Comparison of ENCODE assay signal across 1 cellular context in the genomic region with DNA sequence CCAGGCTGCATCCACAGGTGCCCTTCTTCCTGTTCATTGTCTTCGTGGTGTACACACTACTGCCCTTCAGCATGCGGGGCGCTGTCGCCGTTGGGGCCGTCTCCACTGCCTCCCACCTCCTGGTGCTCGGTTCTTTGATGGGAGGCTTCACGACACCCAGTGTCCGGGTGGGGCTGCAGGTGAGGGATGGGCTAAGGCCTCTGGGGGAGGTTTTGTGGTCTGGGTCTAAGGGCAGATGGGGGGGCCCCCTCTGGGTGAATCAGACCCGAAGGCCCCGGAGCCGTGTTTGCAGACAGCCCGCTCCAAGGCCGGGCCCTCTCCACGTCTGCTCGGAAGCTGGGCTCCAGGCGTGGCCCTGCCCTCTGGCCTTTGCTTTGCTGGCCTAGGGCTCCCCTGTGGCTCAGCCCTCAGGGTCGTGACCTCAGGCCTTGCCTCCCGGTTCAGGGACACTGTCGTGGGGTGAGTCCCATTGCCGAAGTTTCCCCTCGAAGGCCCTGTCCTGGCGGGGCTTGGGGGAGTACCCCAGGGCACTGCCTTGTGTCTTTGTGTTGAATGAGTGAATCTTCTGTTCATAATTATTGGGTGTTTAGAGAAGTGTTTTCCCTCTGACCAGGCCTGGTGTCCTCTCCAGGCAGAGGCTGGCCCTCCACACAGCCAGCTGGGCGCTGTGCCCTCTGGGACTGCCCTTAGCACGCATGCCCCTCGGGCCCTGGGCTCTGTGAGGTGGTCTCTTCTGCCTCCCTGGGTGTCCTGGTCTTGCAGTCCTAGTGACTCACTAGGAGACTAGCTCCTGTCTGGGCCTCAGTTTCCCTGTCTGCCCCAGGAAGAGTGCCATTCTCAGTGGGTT.
TF ChIP-seq lines count a peak whose summit lies in the region.

No MANE protein-coding gene starts in this region.

TF ChIP-seq in HepG2, 621 proteins besides CTCF, POLR2A, EP300 and RAD21 (continued from another document and continues in another):
- TF ChIP-seq, protein P1, sequence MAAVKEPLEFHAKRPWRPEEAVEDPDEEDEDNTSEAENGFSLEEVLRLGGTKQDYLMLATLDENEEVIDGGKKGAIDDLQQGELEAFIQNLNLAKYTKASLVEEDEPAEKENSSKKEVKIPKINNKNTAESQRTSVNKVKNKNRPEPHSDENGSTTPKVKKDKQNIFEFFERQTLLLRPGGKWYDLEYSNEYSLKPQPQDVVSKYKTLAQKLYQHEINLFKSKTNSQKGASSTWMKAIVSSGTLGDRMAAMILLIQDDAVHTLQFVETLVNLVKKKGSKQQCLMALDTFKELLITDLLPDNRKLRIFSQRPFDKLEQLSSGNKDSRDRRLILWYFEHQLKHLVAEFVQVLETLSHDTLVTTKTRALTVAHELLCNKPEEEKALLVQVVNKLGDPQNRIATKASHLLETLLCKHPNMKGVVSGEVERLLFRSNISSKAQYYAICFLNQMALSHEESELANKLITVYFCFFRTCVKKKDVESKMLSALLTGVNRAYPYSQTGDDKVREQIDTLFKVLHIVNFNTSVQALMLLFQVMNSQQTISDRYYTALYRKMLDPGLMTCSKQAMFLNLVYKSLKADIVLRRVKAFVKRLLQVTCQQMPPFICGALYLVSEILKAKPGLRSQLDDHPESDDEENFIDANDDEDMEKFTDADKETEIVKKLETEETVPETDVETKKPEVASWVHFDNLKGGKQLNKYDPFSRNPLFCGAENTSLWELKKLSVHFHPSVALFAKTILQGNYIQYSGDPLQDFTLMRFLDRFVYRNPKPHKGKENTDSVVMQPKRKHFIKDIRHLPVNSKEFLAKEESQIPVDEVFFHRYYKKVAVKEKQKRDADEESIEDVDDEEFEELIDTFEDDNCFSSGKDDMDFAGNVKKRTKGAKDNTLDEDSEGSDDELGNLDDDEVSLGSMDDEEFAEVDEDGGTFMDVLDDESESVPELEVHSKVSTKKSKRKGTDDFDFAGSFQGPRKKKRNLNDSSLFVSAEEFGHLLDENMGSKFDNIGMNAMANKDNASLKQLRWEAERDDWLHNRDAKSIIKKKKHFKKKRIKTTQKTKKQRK (IDR thresholded peaks at IDR 0.05; ENCODE audit: low read length), result no peak
- TF ChIP-seq, protein P2, sequence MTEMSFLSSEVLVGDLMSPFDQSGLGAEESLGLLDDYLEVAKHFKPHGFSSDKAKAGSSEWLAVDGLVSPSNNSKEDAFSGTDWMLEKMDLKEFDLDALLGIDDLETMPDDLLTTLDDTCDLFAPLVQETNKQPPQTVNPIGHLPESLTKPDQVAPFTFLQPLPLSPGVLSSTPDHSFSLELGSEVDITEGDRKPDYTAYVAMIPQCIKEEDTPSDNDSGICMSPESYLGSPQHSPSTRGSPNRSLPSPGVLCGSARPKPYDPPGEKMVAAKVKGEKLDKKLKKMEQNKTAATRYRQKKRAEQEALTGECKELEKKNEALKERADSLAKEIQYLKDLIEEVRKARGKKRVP (CRISPR knock-in tag; IDR thresholded peaks at IDR 0.05), result no peak
- TF ChIP-seq MEF2D (CRISPR knock-in tag; IDR thresholded peaks at IDR 0.05) (0 out of 2 replicates have a peak, but pooled peaks have one; percentile 48), ZNF598 (CRISPR knock-in tag; IDR thresholded peaks at IDR 0.05; ENCODE audit: borderline replicate concordance) (peak; percentile 77; the same call in 1 of the 2 replicates), SPEN (CRISPR knock-in tag; IDR thresholded peaks at IDR 0.05; ENCODE audit: low read depth) (peak; percentile 65; the same call in 1 of the 2 replicates), POGZ (CRISPR knock-in tag; IDR thresholded peaks at IDR 0.05) (peak; percentile 74), ZNF335 (CRISPR knock-in tag; IDR thresholded peaks at IDR 0.05) (no peak; the same call in 1 of the 2 replicates), NFE2L1 (CRISPR knock-in tag; IDR thresholded peaks at IDR 0.05; ENCODE audit: borderline replicate concordance) (no peak), EZH2 (conservative IDR thresholded peaks at IDR 0.05; ENCODE audit: low read depth, low read length) (no peak), SIN3A (IDR thresholded peaks at IDR 0.05; ENCODE audit: borderline replicate concordance, low read depth, low read length) (no peak), ZNF703 (CRISPR knock-in tag; IDR thresholded peaks at IDR 0.05; ENCODE audit: borderline replicate concordance) (0 out of 2 replicates have a peak, but pooled peaks have one; percentile 60), YEATS2 (CRISPR knock-in tag; IDR thresholded peaks at IDR 0.05; ENCODE audit: borderline replicate concordance) (peak; percentile 45; the same call in 1 of the 2 replicates), RXRB (CRISPR knock-in tag; IDR thresholded peaks at IDR 0.05; ENCODE audit: borderline replicate concordance) (peak; percentile 85), HNRNPH1 (optimal IDR thresholded peaks at IDR 0.05; ENCODE audit: low read depth, low read length) (no peak), RARA (CRISPR knock-in tag; IDR thresholded peaks at IDR 0.05) (peak; percentile 94), MIER3 (CRISPR knock-in tag; IDR thresholded peaks at IDR 0.05; ENCODE audit: borderline replicate concordance) (peak; percentile 64; the same call in 1 of the 2 replicates), ZNF331 (CRISPR knock-in tag; IDR thresholded peaks at IDR 0.05) (peak; percentile 93), HNRNPK (IDR thresholded peaks at IDR 0.05; ENCODE audit: low read depth, low read length, poor library complexity, severe bottlenecking) (no peak), PHF8 (CRISPR knock-in tag; IDR thresholded peaks at IDR 0.05) (peak; percentile 71), GABPA (IDR thresholded peaks at IDR 0.05; ENCODE audit: low read depth, low read length) (no peak), GABPA (CRISPR knock-in tag; IDR thresholded peaks at IDR 0.05; ENCODE audit: low read depth) (no peak), HNF4G (IDR thresholded peaks at IDR 0.05; ENCODE audit: borderline replicate concordance, low read depth, low read length) (peak; percentile 51; the same call in 1 of the 2 replicates), HNF4G (CRISPR knock-in tag; IDR thresholded peaks at IDR 0.05; ENCODE audit: borderline replicate concordance, low read depth) (peak; percentile 77; the same call in 1 of the 2 replicates), IRX3 (CRISPR knock-in tag; IDR thresholded peaks at IDR 0.05; ENCODE audit: borderline replicate concordance, low read depth) (peak; percentile 45; the same call in 1 of the 2 replicates), MAFK (conservative IDR thresholded peaks at IDR 0.05 in 1 of 2, IDR thresholded peaks at IDR 0.05 in 1 of 2; ENCODE audit: low read length in 2 of 2) (no peak), CC2D1A (CRISPR knock-in tag; IDR thresholded peaks at IDR 0.05) (no peak), MXD4 (CRISPR knock-in tag; IDR thresholded peaks at IDR 0.05) (0 out of 2 replicates have a peak, but pooled peaks have one; percentile 28), CBX5 (CRISPR knock-in tag; IDR thresholded peaks at IDR 0.05; ENCODE audit: borderline replicate concordance) (no peak; the same call in 1 of the 2 replicates), ZNF737 (CRISPR knock-in tag; IDR thresholded peaks at IDR 0.05; ENCODE audit: borderline replicate concordance) (no peak), PRPF4 (IDR thresholded peaks at IDR 0.05; ENCODE audit: low read depth, low read length, poor library complexity, severe bottlenecking) (no peak), ZSCAN30 (CRISPR knock-in tag; IDR thresholded peaks at IDR 0.05) (no peak; the same call in 1 of the 2 replicates)
- TF ChIP-seq, protein P3, sequence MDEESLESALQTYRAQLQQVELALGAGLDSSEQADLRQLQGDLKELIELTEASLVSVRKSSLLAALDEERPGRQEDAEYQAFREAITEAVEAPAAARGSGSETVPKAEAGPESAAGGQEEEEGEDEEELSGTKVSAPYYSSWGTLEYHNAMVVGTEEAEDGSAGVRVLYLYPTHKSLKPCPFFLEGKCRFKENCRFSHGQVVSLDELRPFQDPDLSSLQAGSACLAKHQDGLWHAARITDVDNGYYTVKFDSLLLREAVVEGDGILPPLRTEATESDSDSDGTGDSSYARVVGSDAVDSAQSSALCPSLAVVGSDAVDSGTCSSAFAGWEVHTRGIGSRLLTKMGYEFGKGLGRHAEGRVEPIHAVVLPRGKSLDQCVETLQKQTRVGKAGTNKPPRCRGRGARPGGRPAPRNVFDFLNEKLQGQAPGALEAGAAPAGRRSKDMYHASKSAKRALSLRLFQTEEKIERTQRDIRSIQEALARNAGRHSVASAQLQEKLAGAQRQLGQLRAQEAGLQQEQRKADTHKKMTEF (CRISPR knock-in tag; IDR thresholded peaks at IDR 0.05), result peak; percentile 79
- TF ChIP-seq, protein P4, sequence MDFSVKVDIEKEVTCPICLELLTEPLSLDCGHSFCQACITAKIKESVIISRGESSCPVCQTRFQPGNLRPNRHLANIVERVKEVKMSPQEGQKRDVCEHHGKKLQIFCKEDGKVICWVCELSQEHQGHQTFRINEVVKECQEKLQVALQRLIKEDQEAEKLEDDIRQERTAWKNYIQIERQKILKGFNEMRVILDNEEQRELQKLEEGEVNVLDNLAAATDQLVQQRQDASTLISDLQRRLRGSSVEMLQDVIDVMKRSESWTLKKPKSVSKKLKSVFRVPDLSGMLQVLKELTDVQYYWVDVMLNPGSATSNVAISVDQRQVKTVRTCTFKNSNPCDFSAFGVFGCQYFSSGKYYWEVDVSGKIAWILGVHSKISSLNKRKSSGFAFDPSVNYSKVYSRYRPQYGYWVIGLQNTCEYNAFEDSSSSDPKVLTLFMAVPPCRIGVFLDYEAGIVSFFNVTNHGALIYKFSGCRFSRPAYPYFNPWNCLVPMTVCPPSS (IDR thresholded peaks at IDR 0.05), result no peak
- TF ChIP-seq, protein P5, sequence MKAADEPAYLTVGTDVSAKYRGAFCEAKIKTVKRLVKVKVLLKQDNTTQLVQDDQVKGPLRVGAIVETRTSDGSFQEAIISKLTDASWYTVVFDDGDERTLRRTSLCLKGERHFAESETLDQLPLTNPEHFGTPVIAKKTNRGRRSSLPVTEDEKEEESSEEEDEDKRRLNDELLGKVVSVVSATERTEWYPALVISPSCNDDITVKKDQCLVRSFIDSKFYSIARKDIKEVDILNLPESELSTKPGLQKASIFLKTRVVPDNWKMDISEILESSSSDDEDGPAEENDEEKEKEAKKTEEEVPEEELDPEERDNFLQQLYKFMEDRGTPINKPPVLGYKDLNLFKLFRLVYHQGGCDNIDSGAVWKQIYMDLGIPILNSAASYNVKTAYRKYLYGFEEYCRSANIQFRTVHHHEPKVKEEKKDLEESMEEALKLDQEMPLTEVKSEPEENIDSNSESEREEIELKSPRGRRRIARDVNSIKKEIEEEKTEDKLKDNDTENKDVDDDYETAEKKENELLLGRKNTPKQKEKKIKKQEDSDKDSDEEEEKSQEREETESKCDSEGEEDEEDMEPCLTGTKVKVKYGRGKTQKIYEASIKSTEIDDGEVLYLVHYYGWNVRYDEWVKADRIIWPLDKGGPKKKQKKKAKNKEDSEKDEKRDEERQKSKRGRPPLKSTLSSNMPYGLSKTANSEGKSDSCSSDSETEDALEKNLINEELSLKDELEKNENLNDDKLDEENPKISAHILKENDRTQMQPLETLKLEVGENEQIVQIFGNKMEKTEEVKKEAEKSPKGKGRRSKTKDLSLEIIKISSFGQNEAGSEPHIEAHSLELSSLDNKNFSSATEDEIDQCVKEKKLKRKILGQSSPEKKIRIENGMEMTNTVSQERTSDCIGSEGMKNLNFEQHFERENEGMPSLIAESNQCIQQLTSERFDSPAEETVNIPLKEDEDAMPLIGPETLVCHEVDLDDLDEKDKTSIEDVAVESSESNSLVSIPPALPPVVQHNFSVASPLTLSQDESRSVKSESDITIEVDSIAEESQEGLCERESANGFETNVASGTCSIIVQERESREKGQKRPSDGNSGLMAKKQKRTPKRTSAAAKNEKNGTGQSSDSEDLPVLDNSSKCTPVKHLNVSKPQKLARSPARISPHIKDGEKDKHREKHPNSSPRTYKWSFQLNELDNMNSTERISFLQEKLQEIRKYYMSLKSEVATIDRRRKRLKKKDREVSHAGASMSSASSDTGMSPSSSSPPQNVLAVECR (CRISPR knock-in tag; IDR thresholded peaks at IDR 0.05; ENCODE audit: borderline replicate concordance), result peak; percentile 41; the same call in 1 of the 2 replicates
- TF ChIP-seq, protein P6, sequence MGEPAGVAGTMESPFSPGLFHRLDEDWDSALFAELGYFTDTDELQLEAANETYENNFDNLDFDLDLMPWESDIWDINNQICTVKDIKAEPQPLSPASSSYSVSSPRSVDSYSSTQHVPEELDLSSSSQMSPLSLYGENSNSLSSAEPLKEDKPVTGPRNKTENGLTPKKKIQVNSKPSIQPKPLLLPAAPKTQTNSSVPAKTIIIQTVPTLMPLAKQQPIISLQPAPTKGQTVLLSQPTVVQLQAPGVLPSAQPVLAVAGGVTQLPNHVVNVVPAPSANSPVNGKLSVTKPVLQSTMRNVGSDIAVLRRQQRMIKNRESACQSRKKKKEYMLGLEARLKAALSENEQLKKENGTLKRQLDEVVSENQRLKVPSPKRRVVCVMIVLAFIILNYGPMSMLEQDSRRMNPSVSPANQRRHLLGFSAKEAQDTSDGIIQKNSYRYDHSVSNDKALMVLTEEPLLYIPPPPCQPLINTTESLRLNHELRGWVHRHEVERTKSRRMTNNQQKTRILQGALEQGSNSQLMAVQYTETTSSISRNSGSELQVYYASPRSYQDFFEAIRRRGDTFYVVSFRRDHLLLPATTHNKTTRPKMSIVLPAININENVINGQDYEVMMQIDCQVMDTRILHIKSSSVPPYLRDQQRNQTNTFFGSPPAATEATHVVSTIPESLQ (CRISPR knock-in tag; conservative IDR thresholded peaks at IDR 0.05), result no peak
- TF ChIP-seq, protein P7, sequence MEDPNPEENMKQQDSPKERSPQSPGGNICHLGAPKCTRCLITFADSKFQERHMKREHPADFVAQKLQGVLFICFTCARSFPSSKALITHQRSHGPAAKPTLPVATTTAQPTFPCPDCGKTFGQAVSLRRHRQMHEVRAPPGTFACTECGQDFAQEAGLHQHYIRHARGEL (CRISPR knock-in tag; IDR thresholded peaks at IDR 0.05), result no peak
- TF ChIP-seq, protein P8, sequence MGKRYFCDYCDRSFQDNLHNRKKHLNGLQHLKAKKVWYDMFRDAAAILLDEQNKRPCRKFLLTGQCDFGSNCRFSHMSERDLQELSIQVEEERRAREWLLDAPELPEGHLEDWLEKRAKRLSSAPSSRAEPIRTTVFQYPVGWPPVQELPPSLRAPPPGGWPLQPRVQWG (CRISPR knock-in tag; IDR thresholded peaks at IDR 0.05; ENCODE audit: borderline replicate concordance, low read depth), result no peak
- TF ChIP-seq, protein P9, sequence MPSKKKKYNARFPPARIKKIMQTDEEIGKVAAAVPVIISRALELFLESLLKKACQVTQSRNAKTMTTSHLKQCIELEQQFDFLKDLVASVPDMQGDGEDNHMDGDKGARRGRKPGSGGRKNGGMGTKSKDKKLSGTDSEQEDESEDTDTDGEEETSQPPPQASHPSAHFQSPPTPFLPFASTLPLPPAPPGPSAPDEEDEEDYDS (CRISPR knock-in tag; IDR thresholded peaks at IDR 0.05), result no peak
- TF ChIP-seq, protein P10, sequence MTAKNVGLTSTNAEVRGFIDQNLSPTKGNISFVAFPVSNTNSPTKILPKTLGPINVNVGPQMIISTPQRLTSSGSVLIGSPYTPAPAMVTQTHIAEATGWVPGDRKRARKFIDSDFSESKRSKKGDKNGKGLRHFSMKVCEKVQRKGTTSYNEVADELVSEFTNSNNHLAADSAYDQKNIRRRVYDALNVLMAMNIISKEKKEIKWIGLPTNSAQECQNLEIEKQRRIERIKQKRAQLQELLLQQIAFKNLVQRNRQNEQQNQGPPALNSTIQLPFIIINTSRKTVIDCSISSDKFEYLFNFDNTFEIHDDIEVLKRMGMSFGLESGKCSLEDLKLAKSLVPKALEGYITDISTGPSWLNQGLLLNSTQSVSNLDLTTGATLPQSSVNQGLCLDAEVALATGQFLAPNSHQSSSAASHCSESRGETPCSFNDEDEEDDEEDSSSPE (CRISPR knock-in tag; IDR thresholded peaks at IDR 0.05), result 0 out of 2 replicates have a peak, but pooled peaks have one; percentile 45
- TF ChIP-seq, protein P11, sequence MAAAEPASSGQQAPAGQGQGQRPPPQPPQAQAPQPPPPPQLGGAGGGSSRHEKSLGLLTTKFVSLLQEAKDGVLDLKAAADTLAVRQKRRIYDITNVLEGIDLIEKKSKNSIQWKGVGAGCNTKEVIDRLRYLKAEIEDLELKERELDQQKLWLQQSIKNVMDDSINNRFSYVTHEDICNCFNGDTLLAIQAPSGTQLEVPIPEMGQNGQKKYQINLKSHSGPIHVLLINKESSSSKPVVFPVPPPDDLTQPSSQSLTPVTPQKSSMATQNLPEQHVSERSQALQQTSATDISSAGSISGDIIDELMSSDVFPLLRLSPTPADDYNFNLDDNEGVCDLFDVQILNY (CRISPR knock-in tag; conservative IDR thresholded peaks at IDR 0.05), result no peak
